In the genomic region with DNA sequence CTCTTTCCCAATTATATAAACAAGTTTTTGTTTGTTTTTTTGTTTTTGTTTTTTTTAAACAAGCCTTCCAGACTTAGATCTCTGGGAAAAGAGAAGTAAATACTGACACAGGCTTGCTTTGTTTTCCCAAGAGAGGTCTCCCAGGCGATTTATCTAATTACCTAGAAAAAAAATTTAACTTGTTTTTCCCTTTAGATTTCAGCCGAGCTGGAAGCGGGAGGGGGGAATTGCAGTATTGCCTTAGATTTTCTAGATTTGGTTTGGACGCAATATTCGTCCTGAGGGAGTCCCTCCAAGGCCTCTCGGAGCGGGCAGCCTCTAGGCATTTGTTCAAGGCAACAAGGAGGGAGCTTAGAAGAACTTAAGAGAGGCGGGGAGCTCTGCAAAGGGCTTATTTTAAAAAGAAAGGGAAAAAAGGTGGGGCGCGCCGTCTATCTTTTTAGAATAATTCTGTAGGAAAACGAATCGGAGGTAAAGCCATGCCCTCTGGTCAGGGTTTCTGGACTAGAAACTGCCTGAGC, we compare ENCODE assay signal across 8 cellular contexts.
DNase-seq lines count a peak whose midpoint lies in the region; ATAC-seq, FAIRE-seq and TF ChIP-seq lines count a peak whose summit lies in the region.

No MANE protein-coding gene starts in this region.

- no peaks in the 10 kb centered on the region for H3K27me3 ChIP-seq in mucosa of stomach (ENCODE audit: control insufficient read depth, insufficient read depth, low read length)

- TF ChIP-seq CTCF in LNCaP clone FGC (IDR thresholded peaks at IDR 0.05; ENCODE audit: control insufficient read depth, extremely low read depth, insufficient read depth) (no peak), choroid plexus epithelial cell (conservative IDR thresholded peaks at IDR 0.05; ENCODE audit: low read depth, low read length) (no peak)

- H3K4me1 ChIP-seq in mucosa of stomach (ENCODE audit: control insufficient read depth, insufficient read depth, low read length) = peaks cover 56% of the 10 kb centered on the region

- H3K9ac ChIP-seq in mucosa of stomach (ENCODE audit: low read length) = peak overlapping the region; percentile 99

- FAIRE-seq in GM19239 (lab: Jason Lieb, UNC) = no peak

- DNase-seq in T-helper 1 cell = no peak
- no peak for DNase-seq in LNCaP clone FGC (ENCODE audit: low read depth)
- no peak for DNase-seq in choroid plexus epithelial cell (ENCODE audit: low read depth)
- no peak for DNase-seq in GM19239 (ENCODE audit: insufficient read length, low spot score)
- no peak for DNase-seq in SW 1271 (lab: John Stamatoyannopoulos, UW)

- peaks cover 33% of the 10 kb centered on the region for H3K4me1 Mint-ChIP-seq in T-helper 1 cell treated with Interleukin-12 subunit alpha and Interleukin-12 subunit beta and Interleukin-4 antibody, amounts not matched to agents 30 μg/mL and 1 μg/mL, for 36 hours (ENCODE audit: low read depth)

- peak overlapping the region; percentile 92 for H3K4me3 Mint-ChIP-seq in T-helper 1 cell treated with Interleukin-12 subunit alpha and Interleukin-12 subunit beta and Interleukin-4 antibody, amounts not matched to agents 30 μg/mL and 1 μg/mL, for 36 hours

- H3K36me3 ChIP-seq in mucosa of stomach (ENCODE audit: control insufficient read depth, insufficient read depth, low read length) = no peaks in the 10 kb centered on the region

- no peak for ATAC-seq in GM21528 (IDR thresholded peaks at IDR 0.05; ENCODE audit: low FRiP score, unreplicated experiment)

- no peaks in the 10 kb centered on the region for H3K9me3 Mint-ChIP-seq in T-helper 1 cell treated with Interleukin-12 subunit alpha and Interleukin-12 subunit beta and Interleukin-4 antibody, amounts not matched to agents 30 μg/mL and 1 μg/mL, for 36 hours

- peaks cover 2% of the 10 kb centered on the region for H3K36me3 Mint-ChIP-seq in T-helper 1 cell treated with Interleukin-12 subunit alpha and Interleukin-12 subunit beta and Interleukin-4 antibody, amounts not matched to agents 30 μg/mL and 1 μg/mL, for 36 hours (ENCODE audit: low read depth)

- H3K27ac Mint-ChIP-seq in T-helper 1 cell treated with Interleukin-12 subunit alpha and Interleukin-12 subunit beta and Interleukin-4 antibody, amounts not matched to agents 30 μg/mL and 1 μg/mL, for 36 hours = peak overlapping the region; percentile 89

- H3K27me3 Mint-ChIP-seq in T-helper 1 cell treated with Interleukin-12 subunit alpha and Interleukin-12 subunit beta and Interleukin-4 antibody, amounts not matched to agents 30 μg/mL and 1 μg/mL, for 36 hours (ENCODE audit: low read depth) = no peaks in the 10 kb centered on the region

- H3K4me3 ChIP-seq in LNCaP clone FGC (ENCODE audit: low read depth, low read length) (peak overlapping the region; percentile 96), choroid plexus epithelial cell (ENCODE audit: low read depth, low read length) (peak overlapping the region; percentile 92), mucosa of stomach (ENCODE audit: low read length) (peak overlapping the region; percentile 97)

- H3K9me3 ChIP-seq in mucosa of stomach (ENCODE audit: control insufficient read depth, low read length) = no peaks in the 10 kb centered on the region
